Comparison of ENCODE assay signal across 8 cellular contexts in genomic region chr19:40465025-40465780, GRCh38. TPM values are rescaled to one million over a fixed set of nuclear protein-coding genes. Genes with fewer than 3 reads are reported as not detected.
DNase-seq lines count a peak whose midpoint lies in the region; ATAC-seq and TF ChIP-seq lines count a peak whose summit lies in the region.

BLVRB (minus strand) TSS chr19:40465745; CDS start chr19:40465688, 57 bp downstream.

- CTCF ChIA-PET in WTC11 (lab: Charles Lee): interaction anchor here (0.5 to 4.7 kb wide), 34 partner anchors 12 to 341 kb away, joined by 3 to 57 read pairs (median 6); partner anchors contain the start of genes LTBP4, SERTAD1 and SERTAD3

- H3K9ac ChIP-seq in Karpas-422 (ENCODE audit: low read length): peak within 1 kb of the TSS; percentile 54

- H3K27me3 Mint-ChIP-seq in WTC11 (ENCODE audit: low read depth) (peaks cover 38% of the 10 kb centered on the region), neural crest cell (ENCODE audit: low read depth) (peaks cover 48% of the 10 kb centered on the region)

- no peak within 1 kb of the TSS for H3K27ac ChIP-seq in Karpas-422 (ENCODE audit: low read length)

- no peaks in the 10 kb centered on the region for H3K36me3 ChIP-seq in Karpas-422 (ENCODE audit: insufficient read depth, low read length)

- POLR2A ChIA-PET in WTC11 (lab: Charles Lee): interaction anchor here (0.8 to 1.9 kb wide), 11 partner anchors 11 to 251 kb away, joined by 3 to 12 read pairs (median 4); partner anchors contain the start of genes COQ8B, ITPKC, SERTAD1 and SERTAD3

- H3K4me2 ChIP-seq in Karpas-422 (ENCODE audit: low read depth, low read length, poor library complexity, severe bottlenecking): peak within 1 kb of the TSS; percentile 83

- H4K20me1 ChIP-seq in Karpas-422 (ENCODE audit: insufficient read depth, low read depth, low read length): no peaks in the 10 kb centered on the region

- TF ChIP-seq CTCF in WTC11 (IDR thresholded peaks at IDR 0.05) (no peak), neural crest cell (conservative IDR thresholded peaks at IDR 0.05) (no peak)

- ATAC-seq in WTC11 (peak; percentile 46), HG02759 (IDR thresholded peaks at IDR 0.05; ENCODE audit: unreplicated experiment) (no peak), HG02938 (IDR thresholded peaks at IDR 0.05; ENCODE audit: unreplicated experiment) (no peak)

- H3K36me3 Mint-ChIP-seq in WTC11: 0 out of 2 replicates have a peak, but pooled peaks cover 2% of the 10 kb centered on the region
- H3K36me3 Mint-ChIP-seq in neural crest cell (ENCODE audit: low read depth): no peaks in the 10 kb centered on the region

- H3K4me3 ChIP-seq in Karpas-422 (ENCODE audit: low read length): peak within 1 kb of the TSS; percentile 69

- H3K4me3 Mint-ChIP-seq in WTC11 (peak within 1 kb of the TSS; percentile 79), neural crest cell (peak within 1 kb of the TSS; percentile 88)

- H3K9me2 ChIP-seq in Karpas-422 (replicated peaks; ENCODE audit: insufficient read depth, low read length): no peaks in the 10 kb centered on the region

- H3K4me1 ChIP-seq in Karpas-422 (ENCODE audit: low read length): peaks cover 12% of the 10 kb centered on the region

- H3K27ac Mint-ChIP-seq in WTC11 (peak within 1 kb of the TSS; percentile 78), neural crest cell (ENCODE audit: unreplicated experiment) (no peak within 1 kb of the TSS)

- H3K27me3 ChIP-seq in Karpas-422 (ENCODE audit: low read length): no peaks in the 10 kb centered on the region

- H2AFZ ChIP-seq in Karpas-422 (ENCODE audit: low read length): peak within 1 kb of the TSS; percentile 97

- H3K79me2 ChIP-seq in Karpas-422 (ENCODE audit: low read length): no peaks in the 10 kb centered on the region

- H3K9me3 Mint-ChIP-seq in WTC11 (no peaks in the 10 kb centered on the region), neural crest cell (no peaks in the 10 kb centered on the region)

- H3K4me1 Mint-ChIP-seq in WTC11 (peaks cover 16% of the 10 kb centered on the region), neural crest cell (peaks cover 19% of the 10 kb centered on the region)

- DNase-seq in SHP77 (lab: John Stamatoyannopoulos, UW) (peak; percentile 37 to 47), SHP77 treated with DMSO at 0.1 percent for 48 hours (lab: John Stamatoyannopoulos, UW) (no peak), Karpas-422 (no peak), WTC11 (ENCODE audit: low spot score) (no peak), fibroblast of peridontal ligament (ENCODE audit: extremely low read depth) (peak; percentile 87), neural crest cell (ENCODE audit: low read depth, low spot score) (no peak)

- no peaks in the 10 kb centered on the region for H3K9me3 ChIP-seq in Karpas-422 (ENCODE audit: low read length)

TF ChIP-seq in WTC11, 78 proteins besides CTCF, POLR2A, EP300 and RAD21:
- no peak for TF ChIP-seq ETV6 (CRISPR knock-in tag; IDR thresholded peaks at IDR 0.05)
- TF ChIP-seq MAX (CRISPR knock-in tag; IDR thresholded peaks at IDR 0.05): peak; percentile 59
- TF ChIP-seq FOXK1 (CRISPR knock-in tag; IDR thresholded peaks at IDR 0.05): 0 out of 2 replicates have a peak, but pooled peaks have one; percentile 10
- no peak for TF ChIP-seq RELA (CRISPR knock-in tag; IDR thresholded peaks at IDR 0.05; ENCODE audit: borderline replicate concordance)
- TF ChIP-seq, protein P1, sequence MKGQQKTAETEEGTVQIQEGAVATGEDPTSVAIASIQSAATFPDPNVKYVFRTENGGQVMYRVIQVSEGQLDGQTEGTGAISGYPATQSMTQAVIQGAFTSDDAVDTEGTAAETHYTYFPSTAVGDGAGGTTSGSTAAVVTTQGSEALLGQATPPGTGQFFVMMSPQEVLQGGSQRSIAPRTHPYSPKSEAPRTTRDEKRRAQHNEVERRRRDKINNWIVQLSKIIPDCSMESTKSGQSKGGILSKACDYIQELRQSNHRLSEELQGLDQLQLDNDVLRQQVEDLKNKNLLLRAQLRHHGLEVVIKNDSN (CRISPR knock-in tag; IDR thresholded peaks at IDR 0.05): peak; percentile 34; the same call in 1 of the 2 replicates
- TF ChIP-seq, protein P2, sequence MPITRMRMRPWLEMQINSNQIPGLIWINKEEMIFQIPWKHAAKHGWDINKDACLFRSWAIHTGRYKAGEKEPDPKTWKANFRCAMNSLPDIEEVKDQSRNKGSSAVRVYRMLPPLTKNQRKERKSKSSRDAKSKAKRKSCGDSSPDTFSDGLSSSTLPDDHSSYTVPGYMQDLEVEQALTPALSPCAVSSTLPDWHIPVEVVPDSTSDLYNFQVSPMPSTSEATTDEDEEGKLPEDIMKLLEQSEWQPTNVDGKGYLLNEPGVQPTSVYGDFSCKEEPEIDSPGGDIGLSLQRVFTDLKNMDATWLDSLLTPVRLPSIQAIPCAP (CRISPR knock-in tag; IDR thresholded peaks at IDR 0.05): no peak
- TF ChIP-seq FOXP1 (CRISPR knock-in tag; IDR thresholded peaks at IDR 0.05; ENCODE audit: borderline replicate concordance): peak; percentile 48; the same call in 1 of the 2 replicates

RNA-seq across cellular contexts. Expression of gene BLVRB, which starts in this region (rescaled TPM):
- total RNA-seq in Karpas-422 (2014; rRNA removed; shearing (Covaris generic); ENCODE audit: low replicate concordance): 10.2 and 14.5 TPM in 2 replicates
- total RNA-seq in WTC11 (2021): 35.1 to 38.5 TPM (median 37.1 TPM) in 3 replicates
- total RNA-seq in neural crest cell: 3.1 and 3.2 TPM in 2 replicates

Comparison
In these comparisons a context has a peak if more than half of its experiments do, and no peak if none do; other contexts are left out.
1. DNase-seq: peak in SHP77 (2 of 2) and fibroblast of peridontal ligament (single experiment); none in SHP77 treated with DMSO at 0.1 percent for 48 hours (single experiment), Karpas-422 (single experiment), WTC11 (single experiment) and neural crest cell (single experiment).